12 cellular contexts compared by ENCODE assay signal in genomic region chr11:133834399-133835257, GRCh38. TPM values are rescaled to one million over a fixed set of nuclear protein-coding genes. Genes with fewer than 3 reads are reported as not detected.
A peak's percentile ranks its signal among the peaks of the same experiment; 100 is the strongest.
DNase-seq lines count a peak whose midpoint lies in the region; ATAC-seq, FAIRE-seq and TF ChIP-seq lines count a peak whose summit lies in the region.
"Had no signal": no experiment of that assay in that cellular context is flagged by ENCODE, and none has a peak within 500 bp of the region (broad histone marks: within the 10 kb centered on the region; RNA-seq: fewer than 3 reads in every experiment).

No MANE protein-coding gene starts in this region.

- TF ChIP-seq CTCF in HepG2 (CRISPR knock-in tag; IDR thresholded peaks at IDR 0.05), result no peak

- H3K9ac ChIP-seq in HepG2 (ENCODE audit: insufficient read depth, low read depth, low read length), result no peak overlapping the region

- no peak overlapping the region for H2AFZ ChIP-seq in HepG2 (ENCODE audit: low read length)

- in situ Hi-C loops in HepG2 (cut with HindIII; ENCODE audit: extremely low pct_ligation_motif_present, low pct_unique_long_range_greater_than_20kb), result loop anchor here (10.0 kb wide), 1 partner anchor 760 kb away; no protein-coding TSS in a partner anchor

- no peaks in the 10 kb centered on the region for H3K27me3 Mint-ChIP-seq in T-helper 2 cell treated with Interferon-gamma antibody and Interleukin-4, amounts not matched to agents 5 μg/mL and 100 μg/mL, for 36 hours (ENCODE audit: low read depth)

- no peak for FAIRE-seq in HepG2 (lab: Jason Lieb, UNC)
- FAIRE-seq: endometrium, urothelium cell line had no signal

- POLR2A ChIA-PET in HepG2 (lab: Yijun Ruan, JAX), result no interaction called here

- 36% methylated on average over 13 of the region's 13 CpGs for WGBS in HepG2 (ENCODE audit: low lambda C conversion rate)

- H3K36me3 ChIP-seq in HepG2 (replicated peaks in 1 of 2; ENCODE audit: control insufficient read depth in 1 of 2, insufficient read depth in 2 of 2, low read length in 2 of 2), result no peaks in the 10 kb centered on the region
- H3K36me3 ChIP-seq: sigmoid colon had no signal

- no TSS peak for BruUV-seq in HepG2 (replicated peaks; lab: Mats Ljungman, UMichigan)

- no peak for TF ChIP-seq RAD21 in HepG2 (CRISPR knock-in tag; IDR thresholded peaks at IDR 0.05)

- H3K9me3 ChIP-seq in HepG2 (ENCODE audit: low read length), result no peaks in the 10 kb centered on the region

- no peaks in the 10 kb centered on the region for H4K20me1 ChIP-seq in HepG2 (ENCODE audit: insufficient read depth, low read length)

- H3K4me3 ChIP-seq in HepG2 (replicated peaks in 1 of 3; ENCODE audit: insufficient read depth in 1 of 3, low read depth in 2 of 3, low read length in 3 of 3), result no peak overlapping the region
- H3K4me3 ChIP-seq: sigmoid colon had no signal

- peaks cover 7% of the 10 kb centered on the region for H3K4me1 Mint-ChIP-seq in T-helper 2 cell treated with Interferon-gamma antibody and Interleukin-4, amounts not matched to agents 5 μg/mL and 100 μg/mL, for 36 hours (ENCODE audit: low read depth)

- intact Hi-C loops in HepG2 (cut with micrococcal nuclease; ENCODE audit: unreplicated experiment), result loop anchor here (1.0 kb wide), 1 partner anchor 756 kb away; no protein-coding TSS in a partner anchor

- H3K36me3 Mint-ChIP-seq in T-helper 2 cell treated with Interferon-gamma antibody and Interleukin-4, amounts not matched to agents 5 μg/mL and 100 μg/mL, for 36 hours (ENCODE audit: low read depth), result no peaks in the 10 kb centered on the region

- H3K9me3 Mint-ChIP-seq in T-helper 2 cell treated with Interferon-gamma antibody and Interleukin-4, amounts not matched to agents 5 μg/mL and 100 μg/mL, for 36 hours, result no peaks in the 10 kb centered on the region

- ATAC-seq in GM21576 (IDR thresholded peaks at IDR 0.05; ENCODE audit: unreplicated experiment) (peak; percentile 28), HG03354 (IDR thresholded peaks at IDR 0.05; ENCODE audit: poor library complexity, severe bottlenecking, unreplicated experiment) (peak; percentile 25), HepG2 (peak; percentile 30), HG02763 (IDR thresholded peaks at IDR 0.05; ENCODE audit: unreplicated experiment) (no peak)

- no peak overlapping the region for H3K4me2 ChIP-seq in HepG2 (ENCODE audit: low read depth, low read length)

- no peaks in the 10 kb centered on the region for H3K4me1 ChIP-seq in HepG2 (ENCODE audit: insufficient read depth, low read length)

- H3K27me3 ChIP-seq in HepG2 (ENCODE audit: control insufficient read depth in 1 of 2, insufficient read depth in 2 of 2, low read length in 2 of 2), result no peaks in the 10 kb centered on the region

- H3K27ac Mint-ChIP-seq in T-helper 2 cell treated with Interferon-gamma antibody and Interleukin-4, amounts not matched to agents 5 μg/mL and 100 μg/mL, for 36 hours, result no peak overlapping the region

- TF ChIP-seq EP300 in HepG2 (IDR thresholded peaks at IDR 0.05; ENCODE audit: low read depth in 2 of 2, low read length in 2 of 2) (no peak), HepG2 (CRISPR knock-in tag; IDR thresholded peaks at IDR 0.05; ENCODE audit: borderline replicate concordance) (no peak)

- no peaks in the 10 kb centered on the region for H3K79me2 ChIP-seq in HepG2 (ENCODE audit: insufficient read depth, low read length)

- H3K4me3 Mint-ChIP-seq in T-helper 2 cell treated with Interferon-gamma antibody and Interleukin-4, amounts not matched to agents 5 μg/mL and 100 μg/mL, for 36 hours, result no peak overlapping the region

- CTCF ChIA-PET in HepG2 (lab: Yijun Ruan, JAX; ENCODE audit: low intra/inter-chr PET ratio, low total read pairs), result interaction anchor here (2.0 to 2.4 kb wide), 3 partner anchors 700 to 756 kb away, joined by 11 to 17 read pairs (median 13); no protein-coding TSS in a partner anchor

- TF ChIP-seq POLR2A in HepG2 (IDR thresholded peaks at IDR 0.05; ENCODE audit: insufficient read depth in 1 of 2, low read depth in 2 of 2, low read length in 2 of 2), result no peak

- peak; percentile 34 for DNase-seq in DMS79 treated with DMSO at 0.1 percent for 48 hours (lab: John Stamatoyannopoulos, UW)
- DNase-seq in DMS79 (lab: John Stamatoyannopoulos, UW), result no peak
- DNase-seq in HepG2 (ENCODE audit: low spot score), result no peak
- no peak for DNase-seq in T-helper 2 cell treated with Interferon-gamma antibody and Interleukin-4, amounts not matched to agents 5 μg/mL and 100 μg/mL, for 36 hours (ENCODE audit: low spot score)
- no peak for DNase-seq in NCI-H1930 (lab: John Stamatoyannopoulos, UW)
- DNase-seq: amniotic stem cell, sigmoid colon had no signal

- no peak overlapping the region for H3K27ac ChIP-seq in HepG2 (ENCODE audit: extremely low read length, insufficient read depth, low read length)
- H3K27ac ChIP-seq: sigmoid colon had no signal

TF ChIP-seq in HepG2, 621 proteins besides CTCF, POLR2A, EP300 and RAD21:
- TF ChIP-seq ZSCAN29 (CRISPR knock-in tag; conservative IDR thresholded peaks at IDR 0.05) (no peak), CEBPG (CRISPR knock-in tag; IDR thresholded peaks at IDR 0.05) (no peak), HMG20B (CRISPR knock-in tag; conservative IDR thresholded peaks at IDR 0.05) (no peak), SCMH1 (CRISPR knock-in tag; IDR thresholded peaks at IDR 0.05; ENCODE audit: borderline replicate concordance) (no peak), ZBTB21 (CRISPR knock-in tag; IDR thresholded peaks at IDR 0.05) (no peak), ZNF773 (CRISPR knock-in tag; IDR thresholded peaks at IDR 0.05; ENCODE audit: borderline replicate concordance) (no peak), ZNF367 (CRISPR knock-in tag; IDR thresholded peaks at IDR 0.05; ENCODE audit: borderline replicate concordance) (no peak), SMYD3 (CRISPR knock-in tag; IDR thresholded peaks at IDR 0.05) (no peak), TRIM24 (CRISPR knock-in tag; IDR thresholded peaks at IDR 0.05) (no peak), RNF219 (CRISPR knock-in tag; IDR thresholded peaks at IDR 0.05) (no peak), DNMT1 (CRISPR knock-in tag; IDR thresholded peaks at IDR 0.05) (no peak)
- TF ChIP-seq, protein P1, sequence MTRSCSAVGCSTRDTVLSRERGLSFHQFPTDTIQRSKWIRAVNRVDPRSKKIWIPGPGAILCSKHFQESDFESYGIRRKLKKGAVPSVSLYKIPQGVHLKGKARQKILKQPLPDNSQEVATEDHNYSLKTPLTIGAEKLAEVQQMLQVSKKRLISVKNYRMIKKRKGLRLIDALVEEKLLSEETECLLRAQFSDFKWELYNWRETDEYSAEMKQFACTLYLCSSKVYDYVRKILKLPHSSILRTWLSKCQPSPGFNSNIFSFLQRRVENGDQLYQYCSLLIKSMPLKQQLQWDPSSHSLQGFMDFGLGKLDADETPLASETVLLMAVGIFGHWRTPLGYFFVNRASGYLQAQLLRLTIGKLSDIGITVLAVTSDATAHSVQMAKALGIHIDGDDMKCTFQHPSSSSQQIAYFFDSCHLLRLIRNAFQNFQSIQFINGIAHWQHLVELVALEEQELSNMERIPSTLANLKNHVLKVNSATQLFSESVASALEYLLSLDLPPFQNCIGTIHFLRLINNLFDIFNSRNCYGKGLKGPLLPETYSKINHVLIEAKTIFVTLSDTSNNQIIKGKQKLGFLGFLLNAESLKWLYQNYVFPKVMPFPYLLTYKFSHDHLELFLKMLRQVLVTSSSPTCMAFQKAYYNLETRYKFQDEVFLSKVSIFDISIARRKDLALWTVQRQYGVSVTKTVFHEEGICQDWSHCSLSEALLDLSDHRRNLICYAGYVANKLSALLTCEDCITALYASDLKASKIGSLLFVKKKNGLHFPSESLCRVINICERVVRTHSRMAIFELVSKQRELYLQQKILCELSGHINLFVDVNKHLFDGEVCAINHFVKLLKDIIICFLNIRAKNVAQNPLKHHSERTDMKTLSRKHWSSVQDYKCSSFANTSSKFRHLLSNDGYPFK (CRISPR knock-in tag; IDR thresholded peaks at IDR 0.05; ENCODE audit: borderline replicate concordance), result no peak

RNA-seq across cellular contexts. Expression of gene SPATA19, which starts 10.7 kb away (rescaled TPM):
- total RNA-seq in HepG2 (2016; rRNA removed; fragmentation: Illumina TruSeq; extraction: Trizol), result not detected in 2 replicates
- total RNA-seq in HepG2 (2016; cell fraction: cytosol; rRNA removed; fragmentation: Illumina TruSeq; extraction: Trizol; ENCODE audit: low read depth), result not detected in 2 replicates
- not detected in 2 replicates for total RNA-seq in HepG2 (2016; cell fraction: insoluble cytoplasmic fraction; rRNA removed; fragmentation: Illumina TruSeq; extraction: Trizol)
- total RNA-seq in HepG2 (2016; cell fraction: membrane; rRNA removed; fragmentation: Illumina TruSeq; extraction: Trizol), result not detected in 2 replicates
- total RNA-seq in HepG2 (2016; cell fraction: nucleus; rRNA removed; fragmentation: Illumina TruSeq; extraction: Trizol), result not detected in 2 replicates
- not detected in 2 replicates for polyA plus RNA-seq in HepG2 (2011; rRNA removed)
- not detected in 2 replicates for polyA plus RNA-seq in HepG2 (2011; cell fraction: cytosol; rRNA removed)
- not detected in 2 replicates for polyA plus RNA-seq in HepG2 (2011; cell fraction: nucleus; rRNA removed)
- polyA plus RNA-seq in HepG2 (2012), result not detected in 2 replicates
- not detected in 2 replicates for polyA plus RNA-seq in HepG2 (2016; cell fraction: cytosol; fragmentation: Illumina TruSeq; extraction: Trizol; ENCODE audit: low read depth)
- not detected in 2 replicates for polyA plus RNA-seq in HepG2 (2016; cell fraction: insoluble cytoplasmic fraction; fragmentation: Illumina TruSeq; extraction: Trizol; ENCODE audit: low read depth)
- not detected in 2 replicates for polyA plus RNA-seq in HepG2 (2016; cell fraction: membrane; fragmentation: Illumina TruSeq; extraction: Trizol; ENCODE audit: low read depth)
- not detected in 2 replicates for polyA plus RNA-seq in HepG2 (2016; cell fraction: nucleus; fragmentation: Illumina TruSeq; extraction: Trizol; ENCODE audit: insufficient read depth, low read depth)
- not detected in 2 replicates for polyA minus RNA-seq in HepG2 (2011; rRNA and poly(A)+ RNA removed; ENCODE audit: low replicate concordance)
- polyA minus RNA-seq in HepG2 (2011; cell fraction: cytosol; rRNA and poly(A)+ RNA removed), result not detected in 2 replicates
- not detected in 2 replicates for polyA minus RNA-seq in HepG2 (2011; cell fraction: nucleus; rRNA and poly(A)+ RNA removed)
- total RNA-seq: sigmoid colon had no signal
- polyA plus RNA-seq: sigmoid colon had no signal
